Comparison of ENCODE assay signal across 1 cellular context in genomic region chr7:47721670-47722069, GRCh38.
TF ChIP-seq lines count a peak whose summit lies in the region.

No MANE protein-coding gene starts in this region.

TF ChIP-seq in GM23338, 12 proteins besides CTCF, POLR2A, EP300 and RAD21 (continued from another document):
- TF ChIP-seq JUNB (IDR thresholded peaks at IDR 0.05; ENCODE audit: unreplicated experiment), result no peak
- TF ChIP-seq EZH2 (IDR thresholded peaks at IDR 0.05; ENCODE audit: low read depth, unreplicated experiment), result no peak
- no peak for TF ChIP-seq ZNF462 (CRISPR knock-in tag; IDR thresholded peaks at IDR 0.05)
- TF ChIP-seq REST (IDR thresholded peaks at IDR 0.05; ENCODE audit: unreplicated experiment), result no peak
- no peak for TF ChIP-seq POLR2AphosphoS5 (IDR thresholded peaks at IDR 0.05; ENCODE audit: low read depth)
- TF ChIP-seq ETS1 (IDR thresholded peaks at IDR 0.05), result no peak
- TF ChIP-seq ZNF331 (CRISPR knock-in tag; IDR thresholded peaks at IDR 0.05; ENCODE audit: low read depth), result no peak
- no peak for TF ChIP-seq ZNF114 (CRISPR knock-in tag; IDR thresholded peaks at IDR 0.05)
- TF ChIP-seq EZH2phosphoT487 (IDR thresholded peaks at IDR 0.05; ENCODE audit: unreplicated experiment), result no peak
- no peak for TF ChIP-seq STAT1 (IDR thresholded peaks at IDR 0.05; ENCODE audit: unreplicated experiment)
- no peak for TF ChIP-seq NANOG (IDR thresholded peaks at IDR 0.05; ENCODE audit: borderline replicate concordance)
